35 cellular contexts compared by ENCODE assay signal in genomic region chr2:191965733-191966132, GRCh38.
"Had no signal": no experiment of that assay in that cellular context is flagged by ENCODE, and none has a peak within 500 bp of the region (broad histone marks: within the 10 kb centered on the region; RNA-seq: fewer than 3 reads in every experiment).

No MANE protein-coding gene starts in this region.

- H3K36me3 ChIP-seq: adrenal gland, brain microvascular endothelial cell, breast epithelium had no signal

- H3K27me3 Mint-ChIP-seq: activated CD4-positive, alpha-beta memory T cell treated with anti-CD3 and anti-CD28 coated beads for 36 hours had no signal

- ATAC-seq: activated CD8-positive, alpha-beta T cell treated with anti-CD3 and anti-CD28 coated beads for 36 hours; activated naive CD4-positive, alpha-beta T cell treated with anti-CD3 and anti-CD28 coated beads, Interleukin-2, amount 50 U/mL, for 72 hours; activated T-cell treated with anti-CD3 and anti-CD28 coated beads, Interleukin-2, amount 50 U/mL, for 4 hours; activated T-cell treated with anti-CD3 and anti-CD28 coated beads, Interleukin-2, amount 50 U/mL, for 72 hours; activated T-helper 17 cell treated with anti-CD3 and anti-CD28 coated beads, Interleukin-2, amount 50 U/mL, for 72 hours; body of pancreas had no signal

- H3K4me3 Mint-ChIP-seq: activated B cell treated with CpG ODN at 0.5 μM for 24 hours; activated CD4-positive, alpha-beta memory T cell treated with anti-CD3 and anti-CD28 coated beads for 36 hours; activated CD4-positive, alpha-beta T cell treated with anti-CD3 and anti-CD28 coated beads, Interleukin-2, amount 10 ng/mL, durations not matched to agents 24 days and 14 days; activated CD8-positive, alpha-beta T cell treated with anti-CD3 and anti-CD28 coated beads for 36 hours; activated naive CD4-positive, alpha-beta T cell treated with anti-CD3 and anti-CD28 coated beads for 36 hours; activated naive CD8-positive, alpha-beta T cell treated with anti-CD3 and anti-CD28 coated beads for 36 hours; activated T-cell treated with anti-CD3 and anti-CD28 coated beads, Interleukin-2, amount 50 U/mL, for 4 hours; activated T-cell treated with anti-CD3 and anti-CD28 coated beads, Interleukin-2, amount 50 U/mL, for 72 hours; activated T-helper 1 cell treated with anti-CD3 and anti-CD28 coated beads, Interleukin-12 subunit alpha, Interleukin-12 subunit beta, Interleukin-2, Interleukin-4 antibody, amounts not matched to agents 30 ng/mL and 10 ng/mL and 1 ng/mL, durations not matched to agents 14 hours and 24 hours and 36 hours; activated T-helper 17 cell treated with anti-CD3 and anti-CD28 coated beads, Interleukin-2, amount 50 U/mL, for 72 hours; T-helper 1 cell treated with Interleukin-12 subunit alpha and Interleukin-12 subunit beta and Interleukin-4 antibody, amounts not matched to agents 30 μg/mL and 1 μg/mL, for 36 hours; T-helper 2 cell treated with Interferon-gamma antibody and Interleukin-4, amounts not matched to agents 5 μg/mL and 100 μg/mL, for 36 hours had no signal

- H3K4me1 Mint-ChIP-seq: activated B cell treated with CpG ODN at 0.5 μM for 24 hours; activated CD4-positive, alpha-beta T cell treated with anti-CD3 and anti-CD28 coated beads, Interleukin-2, amount 10 ng/mL, durations not matched to agents 24 days and 14 days; activated naive CD8-positive, alpha-beta T cell treated with anti-CD3 and anti-CD28 coated beads for 36 hours; activated T-helper 17 cell treated with anti-CD3 and anti-CD28 coated beads, Interleukin-2, amount 50 U/mL, for 72 hours had no signal

- H3K27ac ChIP-seq: adrenal gland, body of pancreas, brain microvascular endothelial cell, breast epithelium, VCaP had no signal

- H3K9me3 ChIP-seq: adrenal gland, body of pancreas, breast epithelium had no signal

- H3K4me1 ChIP-seq: adrenal gland, body of pancreas, breast epithelium had no signal

- H3K27ac Mint-ChIP-seq: activated B cell treated with CpG ODN at 0.5 μM for 24 hours; activated CD4-positive, alpha-beta memory T cell treated with anti-CD3 and anti-CD28 coated beads for 36 hours; activated CD4-positive, alpha-beta T cell treated with anti-CD3 and anti-CD28 coated beads, Interleukin-2, amount 10 ng/mL, durations not matched to agents 24 days and 14 days; activated CD8-positive, alpha-beta T cell treated with anti-CD3 and anti-CD28 coated beads for 36 hours; activated naive CD4-positive, alpha-beta T cell treated with anti-CD3 and anti-CD28 coated beads for 36 hours; activated naive CD4-positive, alpha-beta T cell treated with anti-CD3 and anti-CD28 coated beads, Interleukin-2, amount 50 U/mL, for 72 hours; activated naive CD8-positive, alpha-beta T cell treated with anti-CD3 and anti-CD28 coated beads for 36 hours; activated T-cell treated with anti-CD3 and anti-CD28 coated beads, Interleukin-2, amount 50 U/mL, for 72 hours; activated T-helper 1 cell treated with anti-CD3 and anti-CD28 coated beads, Interleukin-12 subunit alpha, Interleukin-12 subunit beta, Interleukin-2, Interleukin-4 antibody, amounts not matched to agents 30 ng/mL and 10 ng/mL and 1 ng/mL, durations not matched to agents 14 hours and 24 hours and 36 hours; activated T-helper 17 cell treated with anti-CD3 and anti-CD28 coated beads, Interleukin-2, amount 50 U/mL, for 72 hours; T-helper 1 cell treated with Interleukin-12 subunit alpha and Interleukin-12 subunit beta and Interleukin-4 antibody, amounts not matched to agents 30 μg/mL and 1 μg/mL, for 36 hours; T-helper 2 cell treated with Interferon-gamma antibody and Interleukin-4, amounts not matched to agents 5 μg/mL and 100 μg/mL, for 36 hours had no signal

- H3K36me3 Mint-ChIP-seq: activated CD4-positive, alpha-beta memory T cell treated with anti-CD3 and anti-CD28 coated beads for 36 hours; activated naive CD4-positive, alpha-beta T cell treated with anti-CD3 and anti-CD28 coated beads, Interleukin-2, amount 50 U/mL, for 72 hours; activated naive CD8-positive, alpha-beta T cell treated with anti-CD3 and anti-CD28 coated beads for 36 hours had no signal

- DNase-seq: activated B cell treated with CpG ODN at 0.5 μM for 24 hours; activated CD4-positive, alpha-beta memory T cell treated with anti-CD3 and anti-CD28 coated beads for 36 hours; activated CD4-positive, alpha-beta T cell treated with anti-CD3 and anti-CD28 coated beads for 4 hours; activated CD4-positive, alpha-beta T cell treated with anti-CD3 and anti-CD28 coated beads, Interleukin-2, amount 10 ng/mL, durations not matched to agents 24 days and 14 days; activated CD4-positive, alpha-beta T cell treated with anti-CD3 and anti-CD28 coated beads, Interleukin-2, amount 50 U/mL, for 1 hour; activated CD4-positive, alpha-beta T cell treated with anti-CD3 and anti-CD28 coated beads, Interleukin-2, amount 50 U/mL, for 4 hours; activated CD4-positive, CD25-positive, alpha-beta regulatory T cell treated with anti-CD3 and anti-CD28 coated beads, Interleukin-2, amount 50 U/mL, for 72 hours; activated CD8-positive, alpha-beta memory T cell treated with anti-CD3 and anti-CD28 coated beads, Interleukin-2, amount 50 U/mL, for 4 hours; activated CD8-positive, alpha-beta T cell treated with anti-CD3 and anti-CD28 coated beads for 36 hours; activated effector memory CD4-positive, alpha-beta T cell treated with anti-CD3 and anti-CD28 coated beads, Interleukin-2, amount 50 U/mL, for 16 hours; activated gamma-delta T cell treated with Interleukin-2 at 50 U/mL for 16 hours; activated naive CD4-positive, alpha-beta T cell; activated naive CD4-positive, alpha-beta T cell treated with anti-CD3 and anti-CD28 coated beads for 36 hours; activated naive CD4-positive, alpha-beta T cell treated with anti-CD3 and anti-CD28 coated beads, Interleukin-2, amount 50 U/mL, for 16 hours; activated naive CD8-positive, alpha-beta T cell treated with anti-CD3 and anti-CD28 coated beads for 36 hours; activated T-cell treated with anti-CD3 and anti-CD28 coated beads for 4 hours; activated T-cell treated with anti-CD3 and anti-CD28 coated beads, Interleukin-2, amount 50 U/mL, for 1 hour; activated T-cell treated with anti-CD3 and anti-CD28 coated beads, Interleukin-2, amount 50 U/mL, for 4 hours; activated T-cell treated with anti-CD3 and anti-CD28 coated beads, Interleukin-2, amount 50 U/mL, for 72 hours; adrenal gland; amniotic stem cell; aorta; body of pancreas; brain microvascular endothelial cell; central memory CD4-positive, alpha-beta T cell; T-helper 1 cell; T-helper 2 cell; T-helper 9 cell had no signal

- H3K4me3 ChIP-seq: adrenal gland, body of pancreas, breast epithelium had no signal

- H3K27me3 ChIP-seq: adrenal gland, body of pancreas, brain microvascular endothelial cell, breast epithelium had no signal

- H3K9me3 Mint-ChIP-seq: activated B cell treated with CpG ODN at 0.5 μM for 24 hours; activated CD4-positive, alpha-beta memory T cell treated with anti-CD3 and anti-CD28 coated beads for 36 hours; activated CD4-positive, alpha-beta T cell treated with anti-CD3 and anti-CD28 coated beads, Interleukin-2, amount 10 ng/mL, durations not matched to agents 24 days and 14 days; activated CD8-positive, alpha-beta T cell treated with anti-CD3 and anti-CD28 coated beads for 36 hours; activated naive CD4-positive, alpha-beta T cell treated with anti-CD3 and anti-CD28 coated beads for 36 hours; activated naive CD4-positive, alpha-beta T cell treated with anti-CD3 and anti-CD28 coated beads, Interleukin-2, amount 50 U/mL, for 72 hours; activated naive CD8-positive, alpha-beta T cell treated with anti-CD3 and anti-CD28 coated beads for 36 hours; activated T-cell treated with anti-CD3 and anti-CD28 coated beads, Interleukin-2, amount 50 U/mL, for 4 hours; activated T-helper 1 cell treated with anti-CD3 and anti-CD28 coated beads, Interleukin-12 subunit alpha, Interleukin-12 subunit beta, Interleukin-2, Interleukin-4 antibody, amounts not matched to agents 30 ng/mL and 10 ng/mL and 1 ng/mL, durations not matched to agents 14 hours and 24 hours and 36 hours; activated T-helper 17 cell treated with anti-CD3 and anti-CD28 coated beads, Interleukin-2, amount 50 U/mL, for 72 hours; T-helper 1 cell treated with Interleukin-12 subunit alpha and Interleukin-12 subunit beta and Interleukin-4 antibody, amounts not matched to agents 30 μg/mL and 1 μg/mL, for 36 hours; T-helper 2 cell treated with Interferon-gamma antibody and Interleukin-4, amounts not matched to agents 5 μg/mL and 100 μg/mL, for 36 hours had no signal
